32 cellular contexts compared by ENCODE assay signal in genomic region chr1:248055261-248055660, GRCh38. TPM values are rescaled to one million over a fixed set of nuclear protein-coding genes. Genes with fewer than 3 reads are reported as not detected.
"Had no signal": no experiment of that assay in that cellular context is flagged by ENCODE, and none has a peak within 500 bp of the region (broad histone marks: within the 10 kb centered on the region; RNA-seq: fewer than 3 reads in every experiment).

No MANE protein-coding gene starts in this region.

- H3K4me1 Mint-ChIP-seq: stimulated activated effector memory CD8-positive, alpha-beta T cell treated with anti-CD3 and anti-CD28 coated beads, Interleukin-12 subunit alpha, Interleukin-12 subunit beta, amount 100 ng/mL, for 72 hours; stimulated activated memory B cell treated with anti-CD40 and anti-IgM and Interleukin-4, amounts not matched to agents 10 μg/mL and 1 μg/mL and 100 μg/mL, for 72 hours; stimulated activated naive B cell treated with anti-CD40 and anti-IgM and Interleukin-4, amounts not matched to agents 10 μg/mL and 1 μg/mL and 100 μg/mL, for 72 hours; stimulated activated naive CD8-positive, alpha-beta T cell treated with anti-CD3 and anti-CD28 coated beads, Interleukin-15, amount 100 ng/mL, for 72 hours had no signal

- DNase-seq: stimulated activated CD4-positive, alpha-beta T cell treated with anti-CD3 and anti-CD28 coated beads, Interleukin-2, amount 100 ng/mL, for 48 hours; stimulated activated CD4-positive, alpha-beta T cell treated with anti-CD3 and anti-CD28 coated beads, Interleukin-4, amount 100 ng/mL, for 1 hour; stimulated activated CD4-positive, alpha-beta T cell treated with anti-CD3 and anti-CD28 coated beads, Interleukin-4, amount 100 ng/mL, for 24 hours; stimulated activated CD4-positive, alpha-beta T cell treated with anti-CD3 and anti-CD28 coated beads, Interleukin-4, amount 100 ng/mL, for 4 hours; stimulated activated CD8-positive, alpha-beta memory T cell treated with anti-CD3 and anti-CD28 coated beads, Interleukin-4, amount 100 ng/mL, for 48 hours; stimulated activated naive B cell treated with anti-CD40 and anti-IgM and Interleukin-4, amounts not matched to agents 10 μg/mL and 1 μg/mL and 100 μg/mL, for 72 hours; stimulated activated naive CD4-positive, alpha-beta T cell; stimulated activated naive CD4-positive, alpha-beta T cell treated with Interleukin-2 at 50 U/mL for 16 hours; stimulated activated naive CD8-positive, alpha-beta T cell treated with anti-CD3 and anti-CD28 coated beads, Interleukin-15, amount 100 ng/mL, for 72 hours; stimulated activated naive CD8-positive, alpha-beta T cell treated with anti-CD3 and anti-CD28 coated beads, Interleukin-15, Interleukin-2, amounts not matched to agents 100 U/mL and 50 U/mL, for 24 hours; stomach; substantia nigra; testis; thyroid gland; tibial artery; transverse colon; trophoblast cell; upper lobe of left lung; upper lobe of right lung; uterus had no signal

- H3K36me3 Mint-ChIP-seq: stimulated activated effector memory CD8-positive, alpha-beta T cell treated with anti-CD3 and anti-CD28 coated beads, Interleukin-12 subunit alpha, Interleukin-12 subunit beta, amount 100 ng/mL, for 72 hours; stimulated activated memory B cell treated with anti-CD40 and anti-IgM and Interleukin-4, amounts not matched to agents 10 μg/mL and 1 μg/mL and 100 μg/mL, for 72 hours; type B pancreatic cell had no signal

- H3K4me3 Mint-ChIP-seq: stimulated activated effector memory CD8-positive, alpha-beta T cell treated with anti-CD3 and anti-CD28 coated beads, Interleukin-12 subunit alpha, Interleukin-12 subunit beta, amount 100 ng/mL, for 72 hours; stimulated activated memory B cell treated with anti-CD40 and anti-IgM and Interleukin-4, amounts not matched to agents 10 μg/mL and 1 μg/mL and 100 μg/mL, for 72 hours; stimulated activated naive B cell treated with anti-CD40 and anti-IgM and Interleukin-4, amounts not matched to agents 10 μg/mL and 1 μg/mL and 100 μg/mL, for 72 hours; stimulated activated naive CD8-positive, alpha-beta T cell treated with anti-CD3 and anti-CD28 coated beads, Interleukin-15, amount 100 ng/mL, for 72 hours; stimulated activated naive CD8-positive, alpha-beta T cell treated with anti-CD3 and anti-CD28 coated beads, Interleukin-15, Interleukin-2, amounts not matched to agents 100 ng/mL and 50 ng/mL, for 24 hours; type B pancreatic cell had no signal

- ATAC-seq: stimulated activated effector memory CD8-positive, alpha-beta T cell treated with anti-CD3 and anti-CD28 coated beads, Interleukin-12 subunit alpha, Interleukin-12 subunit beta, amount 100 ng/mL, for 72 hours; stimulated activated memory B cell treated with anti-CD40 and anti-IgM and Interleukin-4, amounts not matched to agents 10 μg/mL and 1 μg/mL and 100 μg/mL, for 72 hours; stimulated activated naive B cell treated with anti-CD40 and anti-IgM and Interleukin-4, amounts not matched to agents 10 μg/mL and 1 μg/mL and 100 μg/mL, for 72 hours; stimulated activated naive CD8-positive, alpha-beta T cell treated with anti-CD3 and anti-CD28 coated beads, Interleukin-15, amount 100 ng/mL, for 72 hours; stimulated activated naive CD8-positive, alpha-beta T cell treated with anti-CD3 and anti-CD28 coated beads, Interleukin-15, Interleukin-2, amounts not matched to agents 100 U/mL and 50 U/mL, for 24 hours; upper lobe of right lung had no signal

- H3K27ac Mint-ChIP-seq: stimulated activated effector memory CD8-positive, alpha-beta T cell treated with anti-CD3 and anti-CD28 coated beads, Interleukin-12 subunit alpha, Interleukin-12 subunit beta, amount 100 ng/mL, for 72 hours; stimulated activated memory B cell treated with anti-CD40 and anti-IgM and Interleukin-4, amounts not matched to agents 10 μg/mL and 1 μg/mL and 100 μg/mL, for 72 hours; stimulated activated naive B cell treated with anti-CD40 and anti-IgM and Interleukin-4, amounts not matched to agents 10 μg/mL and 1 μg/mL and 100 μg/mL, for 72 hours; stimulated activated naive CD8-positive, alpha-beta T cell treated with anti-CD3 and anti-CD28 coated beads, Interleukin-15, amount 100 ng/mL, for 72 hours; stimulated activated naive CD8-positive, alpha-beta T cell treated with anti-CD3 and anti-CD28 coated beads, Interleukin-15, Interleukin-2, amounts not matched to agents 100 ng/mL and 50 ng/mL, for 24 hours; type B pancreatic cell had no signal

- H3K4me1 ChIP-seq: stomach, suprapubic skin, testis, thyroid gland, tibial artery, tibial nerve, transverse colon, upper lobe of left lung, upper lobe of right lung, uterus, vagina had no signal

- H3K4me3 ChIP-seq: stomach, suprapubic skin, testis, thoracic aorta, thyroid gland, tibial artery, tibial nerve, transverse colon, upper lobe of left lung, upper lobe of right lung, uterus, vagina had no signal

- H3K27me3 ChIP-seq: stomach, suprapubic skin, testis, thyroid gland, tibial artery, tibial nerve, transverse colon, upper lobe of left lung, upper lobe of right lung, uterus, vagina had no signal

- H3K9me3 ChIP-seq: testis, thoracic aorta, thyroid gland, tibial artery, upper lobe of left lung, upper lobe of right lung, uterus, vagina had no signal

- H3K27me3 Mint-ChIP-seq: stimulated activated memory B cell treated with anti-CD40 and anti-IgM and Interleukin-4, amounts not matched to agents 10 μg/mL and 1 μg/mL and 100 μg/mL, for 72 hours; stimulated activated naive CD8-positive, alpha-beta T cell treated with anti-CD3 and anti-CD28 coated beads, Interleukin-15, amount 100 ng/mL, for 72 hours; stimulated activated naive CD8-positive, alpha-beta T cell treated with anti-CD3 and anti-CD28 coated beads, Interleukin-15, Interleukin-2, amounts not matched to agents 100 ng/mL and 50 ng/mL, for 24 hours; type B pancreatic cell had no signal

- H3K36me3 ChIP-seq: stomach, suprapubic skin, thoracic aorta, thyroid gland, tibial artery, tibial nerve, transverse colon, upper lobe of left lung, upper lobe of right lung, uterus, vagina had no signal

- H3K27ac ChIP-seq: stomach, suprapubic skin, testis, thoracic aorta, thyroid gland, tibial artery, tibial nerve, transverse colon, upper lobe of left lung, upper lobe of right lung, uterus, vagina had no signal

RNA-seq across cellular contexts. Expression of gene OR2L3, which starts 8.6 kb away (rescaled TPM):
- total RNA-seq: stomach, subcutaneous adipose tissue, suprapubic skin, thoracic aorta, transverse colon, upper lobe of left lung, upper lobe of right lung, ureter, urinary bladder, vagina had no signal
- polyA plus RNA-seq: stomach, thymus, urinary bladder had no signal

RNA-seq across cellular contexts. Expression of gene OR2L2, which starts 25.4 kb away (rescaled TPM):
- total RNA-seq: stomach, suprapubic skin, thoracic aorta had no signal
- polyA plus RNA-seq: stomach had no signal

RNA-seq across cellular contexts. Expression of gene OR2L13, which starts 39.7 kb away (rescaled TPM):
- total RNA-seq: subcutaneous adipose tissue, suprapubic skin, thoracic aorta, transverse colon, upper lobe of left lung, upper lobe of right lung, ureter, urinary bladder, vagina had no signal
- polyA plus RNA-seq: stomach had no signal

RNA-seq across cellular contexts. Expression of gene OR2L5, which starts 41.8 kb away (rescaled TPM):
- total RNA-seq: stomach, suprapubic skin, thoracic aorta, thyroid gland, tibial nerve, upper lobe of left lung, upper lobe of right lung, ureter, urinary bladder, vagina had no signal
- polyA plus RNA-seq: stomach, urinary bladder had no signal
